ENCODE assay signal across 23 cellular contexts in the genomic region with DNA sequence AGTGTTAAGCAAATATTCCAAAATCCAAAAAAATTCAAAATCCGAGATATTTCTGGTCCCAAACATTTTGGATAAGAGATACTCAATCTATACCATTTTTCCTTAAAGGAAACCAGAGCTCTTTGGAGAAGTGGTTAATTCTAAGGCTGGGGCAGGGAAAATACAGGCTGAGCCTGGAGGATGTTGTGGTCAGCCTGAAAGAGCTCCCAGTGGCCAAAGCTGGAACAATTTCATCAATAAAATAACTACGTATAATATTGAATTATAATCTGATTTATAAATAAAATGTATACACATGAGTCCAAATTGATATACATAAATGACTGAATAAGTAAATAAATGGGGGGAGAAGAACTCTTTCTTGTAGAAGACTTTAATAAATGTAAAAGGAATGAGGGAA.
"Had no signal": no experiment of that assay in that cellular context is flagged by ENCODE, and none has a peak within 500 bp of the region (broad histone marks: within the 10 kb centered on the region; RNA-seq: fewer than 3 reads in every experiment).

No MANE protein-coding gene starts in this region.

- H3K4me3 Mint-ChIP-seq: activated naive CD8-positive, alpha-beta T cell treated with anti-CD3 and anti-CD28 coated beads for 36 hours; activated T-cell treated with anti-CD3 and anti-CD28 coated beads, Interleukin-2, amount 50 U/mL, for 4 hours; natural killer cell had no signal

- H3K9me3 ChIP-seq: esophagus squamous epithelium, gastrocnemius medialis, neutrophil, pancreas, thyroid gland had no signal

- H3K36me3 ChIP-seq: esophagus squamous epithelium, gastrocnemius medialis, neutrophil, pancreas, thyroid gland had no signal

- H3K9me3 Mint-ChIP-seq: activated naive CD8-positive, alpha-beta T cell treated with anti-CD3 and anti-CD28 coated beads for 36 hours; activated T-cell treated with anti-CD3 and anti-CD28 coated beads, Interleukin-2, amount 50 U/mL, for 4 hours; activated T-helper 2 cell treated with anti-CD3 and anti-CD28 coated beads, Interferon-gamma antibody, Interleukin-2, Interleukin-4, amounts not matched to agents 10 μg/mL and 5 μg/mL and 100 μg/mL, durations not matched to agents 14 hours and 24 hours and 36 hours; natural killer cell had no signal

- H3K27ac Mint-ChIP-seq: activated naive CD8-positive, alpha-beta T cell treated with anti-CD3 and anti-CD28 coated beads for 36 hours; activated T-helper 2 cell treated with anti-CD3 and anti-CD28 coated beads, Interferon-gamma antibody, Interleukin-2, Interleukin-4, amounts not matched to agents 10 μg/mL and 5 μg/mL and 100 μg/mL, durations not matched to agents 14 hours and 24 hours and 36 hours; natural killer cell had no signal

- H3K36me3 Mint-ChIP-seq: activated naive CD8-positive, alpha-beta T cell treated with anti-CD3 and anti-CD28 coated beads for 36 hours; natural killer cell had no signal

- H3K4me3 ChIP-seq: esophagus squamous epithelium, gastrocnemius medialis, pancreas, thyroid gland had no signal

- DNase-seq: activated CD4-positive, alpha-beta T cell treated with anti-CD3 and anti-CD28 coated beads for 4 hours; activated CD4-positive, alpha-beta T cell treated with anti-CD3 and anti-CD28 coated beads, Interleukin-2, amount 50 U/mL, for 48 hours; activated CD4-positive, CD25-positive, alpha-beta regulatory T cell; activated CD8-positive, alpha-beta memory T cell treated with anti-CD3 and anti-CD28 coated beads, Interleukin-2, amount 50 U/mL, for 48 hours; activated naive CD4-positive, alpha-beta T cell; activated naive CD8-positive, alpha-beta T cell treated with anti-CD3 and anti-CD28 coated beads for 36 hours; activated T-cell treated with anti-CD3 and anti-CD28 coated beads, Interleukin-2, amount 50 U/mL, for 4 hours; effector memory CD4-positive, alpha-beta T cell; esophagus squamous epithelium; gastrocnemius medialis; head of caudate nucleus; left ventricle myocardium superior; midbrain; natural killer cell; pancreas; right cardiac atrium; stimulated activated CD4-positive, alpha-beta T cell treated with anti-CD3 and anti-CD28 coated beads, Interleukin-4, amount 100 ng/mL, for 24 hours; stimulated activated naive CD4-positive, alpha-beta T cell treated with Interleukin-2 at 50 U/mL for 16 hours; substantia nigra; T-helper 9 cell; thyroid gland had no signal

- H3K27me3 ChIP-seq: esophagus squamous epithelium, gastrocnemius medialis, thyroid gland had no signal

- H3K27ac ChIP-seq: esophagus squamous epithelium, gastrocnemius medialis, neutrophil, pancreas, thyroid gland had no signal

- H3K4me1 ChIP-seq: esophagus squamous epithelium, gastrocnemius medialis, pancreas, thyroid gland had no signal

- H3K4me1 Mint-ChIP-seq: natural killer cell had no signal

- ATAC-seq: activated T-cell treated with anti-CD3 and anti-CD28 coated beads, Interleukin-2, amount 50 U/mL, for 4 hours; gastrocnemius medialis; left ventricle myocardium superior; natural killer cell; pancreas; right cardiac atrium had no signal
